1 cellular context compared by ENCODE assay signal in the genomic region with DNA sequence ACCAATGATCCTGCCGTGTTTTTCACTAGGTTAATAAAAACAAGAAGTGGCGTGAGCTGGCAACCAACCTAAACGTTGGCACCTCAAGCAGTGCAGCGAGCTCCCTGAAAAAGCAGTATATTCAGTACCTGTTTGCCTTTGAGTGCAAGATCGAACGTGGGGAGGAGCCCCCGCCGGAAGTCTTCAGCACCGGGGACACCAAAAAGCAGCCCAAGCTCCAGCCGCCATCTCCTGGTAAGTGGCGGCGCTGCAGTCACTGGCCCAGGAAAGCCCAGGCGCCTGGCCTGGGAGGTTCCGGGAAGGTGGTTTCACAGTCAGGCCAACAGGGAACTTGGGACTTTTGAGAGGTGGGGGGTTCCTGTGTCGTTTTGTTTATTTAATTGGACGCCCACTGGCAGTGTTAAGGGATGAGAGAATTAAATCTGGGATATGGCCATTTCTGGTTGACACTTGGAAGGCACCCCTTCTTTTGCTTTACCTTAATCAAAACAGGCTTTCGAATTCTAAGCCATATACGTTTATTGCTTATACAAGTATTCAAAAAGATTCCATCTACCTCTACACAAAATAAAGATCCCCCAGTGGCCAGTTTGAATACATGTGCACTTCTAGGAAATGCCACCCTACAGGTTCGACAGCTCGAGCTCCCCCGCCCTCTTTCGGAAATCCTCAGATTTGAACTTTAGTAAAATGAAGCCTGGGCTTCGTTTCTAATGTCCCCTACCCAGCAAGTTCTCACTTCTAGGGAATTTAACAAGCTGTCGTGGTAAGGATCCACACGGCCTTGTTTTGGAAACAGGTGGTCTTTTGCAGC.
TF ChIP-seq lines count a peak whose summit lies in the region.

No MANE protein-coding gene starts in this region.

TF ChIP-seq in HepG2, 621 proteins besides CTCF, POLR2A, EP300 and RAD21 (continued from another document and continues in another):
- TF ChIP-seq ARNTL (CRISPR knock-in tag; IDR thresholded peaks at IDR 0.05) (no peak), PRPF4 (IDR thresholded peaks at IDR 0.05; ENCODE audit: low read depth, low read length, poor library complexity, severe bottlenecking) (no peak), SAFB2 (CRISPR knock-in tag; IDR thresholded peaks at IDR 0.05; ENCODE audit: borderline replicate concordance, low read depth) (no peak), ZNF790 (CRISPR knock-in tag; IDR thresholded peaks at IDR 0.05; ENCODE audit: borderline replicate concordance) (no peak), HMGA1 (CRISPR knock-in tag; conservative IDR thresholded peaks at IDR 0.05) (no peak), ZNF83 (CRISPR knock-in tag; IDR thresholded peaks at IDR 0.05; ENCODE audit: borderline replicate concordance) (no peak), SNRNP70 (IDR thresholded peaks at IDR 0.05; ENCODE audit: low read depth, low read length) (no peak), ZNF879 (CRISPR knock-in tag; IDR thresholded peaks at IDR 0.05) (no peak), ISX (CRISPR knock-in tag; conservative IDR thresholded peaks at IDR 0.05) (no peak), HNRNPH1 (optimal IDR thresholded peaks at IDR 0.05; ENCODE audit: low read depth, low read length) (no peak), FOXK2 (IDR thresholded peaks at IDR 0.05) (no peak), NFRKB (IDR thresholded peaks at IDR 0.05) (no peak), ZNF274 (CRISPR knock-in tag; IDR thresholded peaks at IDR 0.05) (no peak), SNAI1 (CRISPR knock-in tag; IDR thresholded peaks at IDR 0.05; ENCODE audit: borderline replicate concordance) (peak; percentile 60; the same call in 1 of the 2 replicates), REL (CRISPR knock-in tag; conservative IDR thresholded peaks at IDR 0.05) (no peak), MZF1 (CRISPR knock-in tag; IDR thresholded peaks at IDR 0.05; ENCODE audit: borderline replicate concordance) (no peak), ZNF777 (CRISPR knock-in tag; IDR thresholded peaks at IDR 0.05) (peak; percentile 43; the same call in 1 of the 2 replicates), HMG20B (CRISPR knock-in tag; conservative IDR thresholded peaks at IDR 0.05) (no peak), PCBP2 (optimal IDR thresholded peaks at IDR 0.05; ENCODE audit: low read depth, low read length, poor library complexity, severe bottlenecking) (no peak), KMT2B (CRISPR knock-in tag; IDR thresholded peaks at IDR 0.05) (no peak), ZFYVE20 (CRISPR knock-in tag; IDR thresholded peaks at IDR 0.05; ENCODE audit: borderline replicate concordance, low read depth) (no peak), ZNF660 (CRISPR knock-in tag; IDR thresholded peaks at IDR 0.05; ENCODE audit: borderline replicate concordance, low read depth) (no peak), NR2C2 (CRISPR knock-in tag; IDR thresholded peaks at IDR 0.05; ENCODE audit: borderline replicate concordance) (no peak), ZNF556 (CRISPR knock-in tag; IDR thresholded peaks at IDR 0.05; ENCODE audit: borderline replicate concordance) (0 out of 2 replicates have a peak, but pooled peaks have one; percentile 23), ZNF251 (CRISPR knock-in tag; IDR thresholded peaks at IDR 0.05) (no peak), SP5 (CRISPR knock-in tag; IDR thresholded peaks at IDR 0.05; ENCODE audit: borderline replicate concordance, low read depth) (peak; percentile 68; the same call in 1 of the 2 replicates), TCF7 (IDR thresholded peaks at IDR 0.05; ENCODE audit: low read depth) (no peak), KLF15 (CRISPR knock-in tag; IDR thresholded peaks at IDR 0.05; ENCODE audit: borderline replicate concordance) (no peak), ZNF883 (CRISPR knock-in tag; IDR thresholded peaks at IDR 0.05; ENCODE audit: not compliant biosample characterization) (no peak), HOXA7 (CRISPR knock-in tag; IDR thresholded peaks at IDR 0.05) (no peak), GTF3A (CRISPR knock-in tag; conservative IDR thresholded peaks at IDR 0.05) (no peak), SSRP1 (CRISPR knock-in tag; IDR thresholded peaks at IDR 0.05) (no peak), DMAP1 (CRISPR knock-in tag; IDR thresholded peaks at IDR 0.05) (no peak), SMAD3 (CRISPR knock-in tag; IDR thresholded peaks at IDR 0.05) (0 out of 2 replicates have a peak, but pooled peaks have one; percentile 38), MYC (CRISPR knock-in tag; IDR thresholded peaks at IDR 0.05; ENCODE audit: borderline replicate concordance) (no peak), MIER2 (CRISPR knock-in tag; IDR thresholded peaks at IDR 0.05) (no peak), ZNF3 (CRISPR knock-in tag; IDR thresholded peaks at IDR 0.05) (no peak), MBD4 (IDR thresholded peaks at IDR 0.05; ENCODE audit: borderline replicate concordance, low read length) (no peak), NRL (CRISPR knock-in tag; IDR thresholded peaks at IDR 0.05; ENCODE audit: borderline replicate concordance) (0 out of 2 replicates have a peak, but pooled peaks have one; percentile 42), ZNF10 (CRISPR knock-in tag; IDR thresholded peaks at IDR 0.05; ENCODE audit: borderline replicate concordance, low read depth) (no peak), KDM5B (CRISPR knock-in tag; IDR thresholded peaks at IDR 0.05; ENCODE audit: borderline replicate concordance) (peak; percentile 70), ZSCAN29 (CRISPR knock-in tag; conservative IDR thresholded peaks at IDR 0.05) (no peak), ZNF781 (CRISPR knock-in tag; IDR thresholded peaks at IDR 0.05; ENCODE audit: borderline replicate concordance, not compliant biosample characterization) (no peak)
- TF ChIP-seq, protein P1, sequence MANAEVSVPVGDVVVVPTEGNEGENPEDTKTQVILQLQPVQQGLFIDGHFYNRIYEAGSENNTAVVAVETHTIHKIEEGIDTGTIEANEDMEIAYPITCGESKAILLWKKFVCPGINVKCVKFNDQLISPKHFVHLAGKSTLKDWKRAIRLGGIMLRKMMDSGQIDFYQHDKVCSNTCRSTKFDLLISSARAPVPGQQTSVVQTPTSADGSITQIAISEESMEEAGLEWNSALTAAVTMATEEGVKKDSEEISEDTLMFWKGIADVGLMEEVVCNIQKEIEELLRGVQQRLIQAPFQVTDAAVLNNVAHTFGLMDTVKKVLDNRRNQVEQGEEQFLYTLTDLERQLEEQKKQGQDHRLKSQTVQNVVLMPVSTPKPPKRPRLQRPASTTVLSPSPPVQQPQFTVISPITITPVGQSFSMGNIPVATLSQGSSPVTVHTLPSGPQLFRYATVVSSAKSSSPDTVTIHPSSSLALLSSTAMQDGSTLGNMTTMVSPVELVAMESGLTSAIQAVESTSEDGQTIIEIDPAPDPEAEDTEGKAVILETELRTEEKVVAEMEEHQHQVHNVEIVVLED (CRISPR knock-in tag; IDR thresholded peaks at IDR 0.05; ENCODE audit: borderline replicate concordance), result no peak
- TF ChIP-seq, protein P2, sequence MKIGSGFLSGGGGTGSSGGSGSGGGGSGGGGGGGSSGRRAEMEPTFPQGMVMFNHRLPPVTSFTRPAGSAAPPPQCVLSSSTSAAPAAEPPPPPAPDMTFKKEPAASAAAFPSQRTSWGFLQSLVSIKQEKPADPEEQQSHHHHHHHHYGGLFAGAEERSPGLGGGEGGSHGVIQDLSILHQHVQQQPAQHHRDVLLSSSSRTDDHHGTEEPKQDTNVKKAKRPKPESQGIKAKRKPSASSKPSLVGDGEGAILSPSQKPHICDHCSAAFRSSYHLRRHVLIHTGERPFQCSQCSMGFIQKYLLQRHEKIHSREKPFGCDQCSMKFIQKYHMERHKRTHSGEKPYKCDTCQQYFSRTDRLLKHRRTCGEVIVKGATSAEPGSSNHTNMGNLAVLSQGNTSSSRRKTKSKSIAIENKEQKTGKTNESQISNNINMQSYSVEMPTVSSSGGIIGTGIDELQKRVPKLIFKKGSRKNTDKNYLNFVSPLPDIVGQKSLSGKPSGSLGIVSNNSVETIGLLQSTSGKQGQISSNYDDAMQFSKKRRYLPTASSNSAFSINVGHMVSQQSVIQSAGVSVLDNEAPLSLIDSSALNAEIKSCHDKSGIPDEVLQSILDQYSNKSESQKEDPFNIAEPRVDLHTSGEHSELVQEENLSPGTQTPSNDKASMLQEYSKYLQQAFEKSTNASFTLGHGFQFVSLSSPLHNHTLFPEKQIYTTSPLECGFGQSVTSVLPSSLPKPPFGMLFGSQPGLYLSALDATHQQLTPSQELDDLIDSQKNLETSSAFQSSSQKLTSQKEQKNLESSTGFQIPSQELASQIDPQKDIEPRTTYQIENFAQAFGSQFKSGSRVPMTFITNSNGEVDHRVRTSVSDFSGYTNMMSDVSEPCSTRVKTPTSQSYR (CRISPR knock-in tag; IDR thresholded peaks at IDR 0.05; ENCODE audit: borderline replicate concordance), result no peak
- TF ChIP-seq, protein P3, sequence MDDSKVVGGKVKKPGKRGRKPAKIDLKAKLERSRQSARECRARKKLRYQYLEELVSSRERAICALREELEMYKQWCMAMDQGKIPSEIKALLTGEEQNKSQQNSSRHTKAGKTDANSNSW (CRISPR knock-in tag; IDR thresholded peaks at IDR 0.05; ENCODE audit: borderline replicate concordance), result no peak
- TF ChIP-seq, protein P4, sequence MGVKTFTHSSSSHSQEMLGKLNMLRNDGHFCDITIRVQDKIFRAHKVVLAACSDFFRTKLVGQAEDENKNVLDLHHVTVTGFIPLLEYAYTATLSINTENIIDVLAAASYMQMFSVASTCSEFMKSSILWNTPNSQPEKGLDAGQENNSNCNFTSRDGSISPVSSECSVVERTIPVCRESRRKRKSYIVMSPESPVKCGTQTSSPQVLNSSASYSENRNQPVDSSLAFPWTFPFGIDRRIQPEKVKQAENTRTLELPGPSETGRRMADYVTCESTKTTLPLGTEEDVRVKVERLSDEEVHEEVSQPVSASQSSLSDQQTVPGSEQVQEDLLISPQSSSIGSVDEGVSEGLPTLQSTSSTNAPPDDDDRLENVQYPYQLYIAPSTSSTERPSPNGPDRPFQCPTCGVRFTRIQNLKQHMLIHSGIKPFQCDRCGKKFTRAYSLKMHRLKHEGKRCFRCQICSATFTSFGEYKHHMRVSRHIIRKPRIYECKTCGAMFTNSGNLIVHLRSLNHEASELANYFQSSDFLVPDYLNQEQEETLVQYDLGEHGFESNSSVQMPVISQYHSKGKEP (CRISPR knock-in tag; IDR thresholded peaks at IDR 0.05), result no peak
- TF ChIP-seq, protein P5, sequence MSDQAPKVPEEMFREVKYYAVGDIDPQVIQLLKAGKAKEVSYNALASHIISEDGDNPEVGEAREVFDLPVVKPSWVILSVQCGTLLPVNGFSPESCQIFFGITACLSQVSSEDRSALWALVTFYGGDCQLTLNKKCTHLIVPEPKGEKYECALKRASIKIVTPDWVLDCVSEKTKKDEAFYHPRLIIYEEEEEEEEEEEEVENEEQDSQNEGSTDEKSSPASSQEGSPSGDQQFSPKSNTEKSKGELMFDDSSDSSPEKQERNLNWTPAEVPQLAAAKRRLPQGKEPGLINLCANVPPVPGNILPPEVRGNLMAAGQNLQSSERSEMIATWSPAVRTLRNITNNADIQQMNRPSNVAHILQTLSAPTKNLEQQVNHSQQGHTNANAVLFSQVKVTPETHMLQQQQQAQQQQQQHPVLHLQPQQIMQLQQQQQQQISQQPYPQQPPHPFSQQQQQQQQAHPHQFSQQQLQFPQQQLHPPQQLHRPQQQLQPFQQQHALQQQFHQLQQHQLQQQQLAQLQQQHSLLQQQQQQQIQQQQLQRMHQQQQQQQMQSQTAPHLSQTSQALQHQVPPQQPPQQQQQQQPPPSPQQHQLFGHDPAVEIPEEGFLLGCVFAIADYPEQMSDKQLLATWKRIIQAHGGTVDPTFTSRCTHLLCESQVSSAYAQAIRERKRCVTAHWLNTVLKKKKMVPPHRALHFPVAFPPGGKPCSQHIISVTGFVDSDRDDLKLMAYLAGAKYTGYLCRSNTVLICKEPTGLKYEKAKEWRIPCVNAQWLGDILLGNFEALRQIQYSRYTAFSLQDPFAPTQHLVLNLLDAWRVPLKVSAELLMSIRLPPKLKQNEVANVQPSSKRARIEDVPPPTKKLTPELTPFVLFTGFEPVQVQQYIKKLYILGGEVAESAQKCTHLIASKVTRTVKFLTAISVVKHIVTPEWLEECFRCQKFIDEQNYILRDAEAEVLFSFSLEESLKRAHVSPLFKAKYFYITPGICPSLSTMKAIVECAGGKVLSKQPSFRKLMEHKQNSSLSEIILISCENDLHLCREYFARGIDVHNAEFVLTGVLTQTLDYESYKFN (CRISPR knock-in tag; conservative IDR thresholded peaks at IDR 0.05), result peak; percentile 39; the same call in 1 of the 2 replicates
- TF ChIP-seq, protein P6, sequence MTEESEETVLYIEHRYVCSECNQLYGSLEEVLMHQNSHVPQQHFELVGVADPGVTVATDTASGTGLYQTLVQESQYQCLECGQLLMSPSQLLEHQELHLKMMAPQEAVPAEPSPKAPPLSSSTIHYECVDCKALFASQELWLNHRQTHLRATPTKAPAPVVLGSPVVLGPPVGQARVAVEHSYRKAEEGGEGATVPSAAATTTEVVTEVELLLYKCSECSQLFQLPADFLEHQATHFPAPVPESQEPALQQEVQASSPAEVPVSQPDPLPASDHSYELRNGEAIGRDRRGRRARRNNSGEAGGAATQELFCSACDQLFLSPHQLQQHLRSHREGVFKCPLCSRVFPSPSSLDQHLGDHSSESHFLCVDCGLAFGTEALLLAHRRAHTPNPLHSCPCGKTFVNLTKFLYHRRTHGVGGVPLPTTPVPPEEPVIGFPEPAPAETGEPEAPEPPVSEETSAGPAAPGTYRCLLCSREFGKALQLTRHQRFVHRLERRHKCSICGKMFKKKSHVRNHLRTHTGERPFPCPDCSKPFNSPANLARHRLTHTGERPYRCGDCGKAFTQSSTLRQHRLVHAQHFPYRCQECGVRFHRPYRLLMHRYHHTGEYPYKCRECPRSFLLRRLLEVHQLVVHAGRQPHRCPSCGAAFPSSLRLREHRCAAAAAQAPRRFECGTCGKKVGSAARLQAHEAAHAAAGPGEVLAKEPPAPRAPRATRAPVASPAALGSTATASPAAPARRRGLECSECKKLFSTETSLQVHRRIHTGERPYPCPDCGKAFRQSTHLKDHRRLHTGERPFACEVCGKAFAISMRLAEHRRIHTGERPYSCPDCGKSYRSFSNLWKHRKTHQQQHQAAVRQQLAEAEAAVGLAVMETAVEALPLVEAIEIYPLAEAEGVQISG (CRISPR knock-in tag; IDR thresholded peaks at IDR 0.05), result peak; percentile 62; the same call in 1 of the 2 replicates
- TF ChIP-seq, protein P7, sequence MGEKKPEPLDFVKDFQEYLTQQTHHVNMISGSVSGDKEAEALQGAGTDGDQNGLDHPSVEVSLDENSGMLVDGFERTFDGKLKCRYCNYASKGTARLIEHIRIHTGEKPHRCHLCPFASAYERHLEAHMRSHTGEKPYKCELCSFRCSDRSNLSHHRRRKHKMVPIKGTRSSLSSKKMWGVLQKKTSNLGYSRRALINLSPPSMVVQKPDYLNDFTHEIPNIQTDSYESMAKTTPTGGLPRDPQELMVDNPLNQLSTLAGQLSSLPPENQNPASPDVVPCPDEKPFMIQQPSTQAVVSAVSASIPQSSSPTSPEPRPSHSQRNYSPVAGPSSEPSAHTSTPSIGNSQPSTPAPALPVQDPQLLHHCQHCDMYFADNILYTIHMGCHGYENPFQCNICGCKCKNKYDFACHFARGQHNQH (CRISPR knock-in tag; IDR thresholded peaks at IDR 0.05), result no peak
